ENCODE assay signal across 1 cellular context in the genomic region with DNA sequence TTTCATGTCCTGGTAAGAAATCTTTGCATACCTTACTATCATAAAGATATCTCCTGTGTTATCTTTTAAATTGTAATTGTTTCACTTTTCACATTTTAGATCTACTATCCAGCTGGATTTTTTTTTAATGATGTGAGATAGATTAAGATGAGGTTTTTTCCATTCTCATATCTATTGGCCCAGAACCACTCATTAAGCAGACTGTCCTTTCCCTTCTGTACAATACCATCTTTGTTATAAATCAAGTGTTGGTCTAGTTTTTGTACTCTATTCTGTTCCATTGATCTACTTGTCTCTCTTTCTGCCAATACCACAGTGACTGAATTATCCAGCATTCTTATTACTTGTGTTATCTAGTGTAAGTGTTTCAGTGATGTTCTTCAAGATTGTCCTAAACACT.
TF ChIP-seq lines count a peak whose summit lies in the region.

No MANE protein-coding gene starts in this region.

TF ChIP-seq in WTC11, 78 proteins besides CTCF, POLR2A, EP300 and RAD21 (continued from another document):
- TF ChIP-seq, protein P1, sequence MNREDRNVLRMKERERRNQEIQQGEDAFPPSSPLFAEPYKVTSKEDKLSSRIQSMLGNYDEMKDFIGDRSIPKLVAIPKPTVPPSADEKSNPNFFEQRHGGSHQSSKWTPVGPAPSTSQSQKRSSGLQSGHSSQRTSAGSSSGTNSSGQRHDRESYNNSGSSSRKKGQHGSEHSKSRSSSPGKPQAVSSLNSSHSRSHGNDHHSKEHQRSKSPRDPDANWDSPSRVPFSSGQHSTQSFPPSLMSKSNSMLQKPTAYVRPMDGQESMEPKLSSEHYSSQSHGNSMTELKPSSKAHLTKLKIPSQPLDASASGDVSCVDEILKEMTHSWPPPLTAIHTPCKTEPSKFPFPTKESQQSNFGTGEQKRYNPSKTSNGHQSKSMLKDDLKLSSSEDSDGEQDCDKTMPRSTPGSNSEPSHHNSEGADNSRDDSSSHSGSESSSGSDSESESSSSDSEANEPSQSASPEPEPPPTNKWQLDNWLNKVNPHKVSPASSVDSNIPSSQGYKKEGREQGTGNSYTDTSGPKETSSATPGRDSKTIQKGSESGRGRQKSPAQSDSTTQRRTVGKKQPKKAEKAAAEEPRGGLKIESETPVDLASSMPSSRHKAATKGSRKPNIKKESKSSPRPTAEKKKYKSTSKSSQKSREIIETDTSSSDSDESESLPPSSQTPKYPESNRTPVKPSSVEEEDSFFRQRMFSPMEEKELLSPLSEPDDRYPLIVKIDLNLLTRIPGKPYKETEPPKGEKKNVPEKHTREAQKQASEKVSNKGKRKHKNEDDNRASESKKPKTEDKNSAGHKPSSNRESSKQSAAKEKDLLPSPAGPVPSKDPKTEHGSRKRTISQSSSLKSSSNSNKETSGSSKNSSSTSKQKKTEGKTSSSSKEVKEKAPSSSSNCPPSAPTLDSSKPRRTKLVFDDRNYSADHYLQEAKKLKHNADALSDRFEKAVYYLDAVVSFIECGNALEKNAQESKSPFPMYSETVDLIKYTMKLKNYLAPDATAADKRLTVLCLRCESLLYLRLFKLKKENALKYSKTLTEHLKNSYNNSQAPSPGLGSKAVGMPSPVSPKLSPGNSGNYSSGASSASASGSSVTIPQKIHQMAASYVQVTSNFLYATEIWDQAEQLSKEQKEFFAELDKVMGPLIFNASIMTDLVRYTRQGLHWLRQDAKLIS (CRISPR knock-in tag; IDR thresholded peaks at IDR 0.05; ENCODE audit: borderline replicate concordance), result no peak
- TF ChIP-seq, protein P2, sequence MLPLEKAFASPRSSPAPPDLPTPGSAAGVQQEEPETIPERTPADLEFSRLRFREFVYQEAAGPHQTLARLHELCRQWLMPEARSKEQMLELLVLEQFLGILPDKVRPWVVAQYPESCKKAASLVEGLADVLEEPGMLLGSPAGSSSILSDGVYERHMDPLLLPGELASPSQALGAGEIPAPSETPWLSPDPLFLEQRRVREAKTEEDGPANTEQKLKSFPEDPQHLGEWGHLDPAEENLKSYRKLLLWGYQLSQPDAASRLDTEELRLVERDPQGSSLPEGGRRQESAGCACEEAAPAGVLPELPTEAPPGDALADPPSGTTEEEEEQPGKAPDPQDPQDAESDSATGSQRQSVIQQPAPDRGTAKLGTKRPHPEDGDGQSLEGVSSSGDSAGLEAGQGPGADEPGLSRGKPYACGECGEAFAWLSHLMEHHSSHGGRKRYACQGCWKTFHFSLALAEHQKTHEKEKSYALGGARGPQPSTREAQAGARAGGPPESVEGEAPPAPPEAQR (CRISPR knock-in tag; IDR thresholded peaks at IDR 0.05), result no peak
- TF ChIP-seq, protein P3, sequence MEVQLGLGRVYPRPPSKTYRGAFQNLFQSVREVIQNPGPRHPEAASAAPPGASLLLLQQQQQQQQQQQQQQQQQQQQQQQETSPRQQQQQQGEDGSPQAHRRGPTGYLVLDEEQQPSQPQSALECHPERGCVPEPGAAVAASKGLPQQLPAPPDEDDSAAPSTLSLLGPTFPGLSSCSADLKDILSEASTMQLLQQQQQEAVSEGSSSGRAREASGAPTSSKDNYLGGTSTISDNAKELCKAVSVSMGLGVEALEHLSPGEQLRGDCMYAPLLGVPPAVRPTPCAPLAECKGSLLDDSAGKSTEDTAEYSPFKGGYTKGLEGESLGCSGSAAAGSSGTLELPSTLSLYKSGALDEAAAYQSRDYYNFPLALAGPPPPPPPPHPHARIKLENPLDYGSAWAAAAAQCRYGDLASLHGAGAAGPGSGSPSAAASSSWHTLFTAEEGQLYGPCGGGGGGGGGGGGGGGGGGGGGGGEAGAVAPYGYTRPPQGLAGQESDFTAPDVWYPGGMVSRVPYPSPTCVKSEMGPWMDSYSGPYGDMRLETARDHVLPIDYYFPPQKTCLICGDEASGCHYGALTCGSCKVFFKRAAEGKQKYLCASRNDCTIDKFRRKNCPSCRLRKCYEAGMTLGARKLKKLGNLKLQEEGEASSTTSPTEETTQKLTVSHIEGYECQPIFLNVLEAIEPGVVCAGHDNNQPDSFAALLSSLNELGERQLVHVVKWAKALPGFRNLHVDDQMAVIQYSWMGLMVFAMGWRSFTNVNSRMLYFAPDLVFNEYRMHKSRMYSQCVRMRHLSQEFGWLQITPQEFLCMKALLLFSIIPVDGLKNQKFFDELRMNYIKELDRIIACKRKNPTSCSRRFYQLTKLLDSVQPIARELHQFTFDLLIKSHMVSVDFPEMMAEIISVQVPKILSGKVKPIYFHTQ (CRISPR knock-in tag; IDR thresholded peaks at IDR 0.05), result no peak
- TF ChIP-seq, protein P4, sequence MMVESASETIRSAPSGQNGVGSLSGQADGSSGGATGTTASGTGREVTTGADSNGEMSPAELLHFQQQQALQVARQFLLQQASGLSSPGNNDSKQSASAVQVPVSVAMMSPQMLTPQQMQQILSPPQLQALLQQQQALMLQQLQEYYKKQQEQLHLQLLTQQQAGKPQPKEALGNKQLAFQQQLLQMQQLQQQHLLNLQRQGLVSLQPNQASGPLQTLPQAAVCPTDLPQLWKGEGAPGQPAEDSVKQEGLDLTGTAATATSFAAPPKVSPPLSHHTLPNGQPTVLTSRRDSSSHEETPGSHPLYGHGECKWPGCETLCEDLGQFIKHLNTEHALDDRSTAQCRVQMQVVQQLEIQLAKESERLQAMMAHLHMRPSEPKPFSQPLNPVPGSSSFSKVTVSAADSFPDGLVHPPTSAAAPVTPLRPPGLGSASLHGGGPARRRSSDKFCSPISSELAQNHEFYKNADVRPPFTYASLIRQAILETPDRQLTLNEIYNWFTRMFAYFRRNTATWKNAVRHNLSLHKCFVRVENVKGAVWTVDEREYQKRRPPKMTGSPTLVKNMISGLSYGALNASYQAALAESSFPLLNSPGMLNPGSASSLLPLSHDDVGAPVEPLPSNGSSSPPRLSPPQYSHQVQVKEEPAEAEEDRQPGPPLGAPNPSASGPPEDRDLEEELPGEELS (CRISPR knock-in tag; IDR thresholded peaks at IDR 0.05), result no peak
- no peak for TF ChIP-seq GTF2I (CRISPR knock-in tag; conservative IDR thresholded peaks at IDR 0.05)
- TF ChIP-seq, protein P5, sequence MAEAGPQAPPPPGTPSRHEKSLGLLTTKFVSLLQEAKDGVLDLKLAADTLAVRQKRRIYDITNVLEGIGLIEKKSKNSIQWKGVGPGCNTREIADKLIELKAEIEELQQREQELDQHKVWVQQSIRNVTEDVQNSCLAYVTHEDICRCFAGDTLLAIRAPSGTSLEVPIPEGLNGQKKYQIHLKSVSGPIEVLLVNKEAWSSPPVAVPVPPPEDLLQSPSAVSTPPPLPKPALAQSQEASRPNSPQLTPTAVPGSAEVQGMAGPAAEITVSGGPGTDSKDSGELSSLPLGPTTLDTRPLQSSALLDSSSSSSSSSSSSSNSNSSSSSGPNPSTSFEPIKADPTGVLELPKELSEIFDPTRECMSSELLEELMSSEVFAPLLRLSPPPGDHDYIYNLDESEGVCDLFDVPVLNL (CRISPR knock-in tag; IDR thresholded peaks at IDR 0.05; ENCODE audit: borderline replicate concordance, low read depth), result no peak
- TF ChIP-seq NFE2L1 (CRISPR knock-in tag; IDR thresholded peaks at IDR 0.05), result no peak
- TF ChIP-seq, protein P6, sequence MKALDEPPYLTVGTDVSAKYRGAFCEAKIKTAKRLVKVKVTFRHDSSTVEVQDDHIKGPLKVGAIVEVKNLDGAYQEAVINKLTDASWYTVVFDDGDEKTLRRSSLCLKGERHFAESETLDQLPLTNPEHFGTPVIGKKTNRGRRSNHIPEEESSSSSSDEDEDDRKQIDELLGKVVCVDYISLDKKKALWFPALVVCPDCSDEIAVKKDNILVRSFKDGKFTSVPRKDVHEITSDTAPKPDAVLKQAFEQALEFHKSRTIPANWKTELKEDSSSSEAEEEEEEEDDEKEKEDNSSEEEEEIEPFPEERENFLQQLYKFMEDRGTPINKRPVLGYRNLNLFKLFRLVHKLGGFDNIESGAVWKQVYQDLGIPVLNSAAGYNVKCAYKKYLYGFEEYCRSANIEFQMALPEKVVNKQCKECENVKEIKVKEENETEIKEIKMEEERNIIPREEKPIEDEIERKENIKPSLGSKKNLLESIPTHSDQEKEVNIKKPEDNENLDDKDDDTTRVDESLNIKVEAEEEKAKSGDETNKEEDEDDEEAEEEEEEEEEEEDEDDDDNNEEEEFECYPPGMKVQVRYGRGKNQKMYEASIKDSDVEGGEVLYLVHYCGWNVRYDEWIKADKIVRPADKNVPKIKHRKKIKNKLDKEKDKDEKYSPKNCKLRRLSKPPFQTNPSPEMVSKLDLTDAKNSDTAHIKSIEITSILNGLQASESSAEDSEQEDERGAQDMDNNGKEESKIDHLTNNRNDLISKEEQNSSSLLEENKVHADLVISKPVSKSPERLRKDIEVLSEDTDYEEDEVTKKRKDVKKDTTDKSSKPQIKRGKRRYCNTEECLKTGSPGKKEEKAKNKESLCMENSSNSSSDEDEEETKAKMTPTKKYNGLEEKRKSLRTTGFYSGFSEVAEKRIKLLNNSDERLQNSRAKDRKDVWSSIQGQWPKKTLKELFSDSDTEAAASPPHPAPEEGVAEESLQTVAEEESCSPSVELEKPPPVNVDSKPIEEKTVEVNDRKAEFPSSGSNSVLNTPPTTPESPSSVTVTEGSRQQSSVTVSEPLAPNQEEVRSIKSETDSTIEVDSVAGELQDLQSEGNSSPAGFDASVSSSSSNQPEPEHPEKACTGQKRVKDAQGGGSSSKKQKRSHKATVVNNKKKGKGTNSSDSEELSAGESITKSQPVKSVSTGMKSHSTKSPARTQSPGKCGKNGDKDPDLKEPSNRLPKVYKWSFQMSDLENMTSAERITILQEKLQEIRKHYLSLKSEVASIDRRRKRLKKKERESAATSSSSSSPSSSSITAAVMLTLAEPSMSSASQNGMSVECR (CRISPR knock-in tag; IDR thresholded peaks at IDR 0.05; ENCODE audit: borderline replicate concordance), result no peak
